In the genomic region with DNA sequence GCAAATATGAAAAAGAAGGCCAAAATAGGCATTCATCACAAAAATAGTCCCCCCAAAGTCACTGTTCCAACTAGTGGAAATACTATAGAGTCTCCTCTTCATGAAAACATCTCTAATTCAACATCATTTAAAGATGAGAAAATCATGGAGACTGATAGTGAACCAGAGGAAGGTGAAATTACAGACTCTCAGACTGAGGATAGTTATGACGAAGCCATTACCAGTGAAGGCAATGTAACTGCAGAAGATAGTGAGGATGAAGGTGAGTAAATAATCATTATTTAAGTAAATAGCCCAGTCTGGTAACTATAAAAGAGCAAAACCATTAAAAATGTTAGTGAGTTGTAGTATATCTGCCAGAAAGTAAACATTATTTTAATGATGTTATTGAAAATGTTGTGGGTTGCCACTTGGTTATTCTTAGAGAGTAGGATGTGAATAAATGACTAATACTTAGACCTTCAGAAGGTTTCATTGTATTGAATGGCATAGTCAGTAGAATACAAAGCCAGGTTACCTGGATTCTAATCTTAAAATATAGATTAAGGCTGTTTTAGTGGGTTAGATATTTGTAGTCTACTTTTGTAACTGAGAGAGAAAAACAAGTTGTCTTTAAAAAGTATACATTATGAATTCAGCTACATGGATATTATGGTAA, we compare ENCODE assay signal across 24 cellular contexts.
"Had no signal": no experiment of that assay in that cellular context is flagged by ENCODE, and none has a peak within 500 bp of the region (broad histone marks: within the 10 kb centered on the region; RNA-seq: fewer than 3 reads in every experiment).

No MANE protein-coding gene starts in this region.

- H3K4me3 ChIP-seq: breast epithelium, mucosa of descending colon, right lobe of liver, stomach, thyroid gland, upper lobe of left lung had no signal

- H3K27me3 Mint-ChIP-seq: activated naive CD8-positive, alpha-beta T cell treated with anti-CD3 and anti-CD28 coated beads, Interleukin-2, amount 50 U/mL, for 24 hours; dendritic cell treated with granulocyte-macrophage colony-stimulating factor and Interleukin-4, amounts not matched to agents 40 ng/mL and 50 ng/mL, for 4 days; natural killer cell treated with Interleukin-12 subunit alpha and Interleukin-12 subunit beta and Interleukin-15 and Interleukin-18, amount 100 ng/mL, for 72 hours had no signal

- H3K36me3 ChIP-seq: breast epithelium had no signal

- DNase-seq: activated CD4-positive, alpha-beta T cell treated with anti-CD3 and anti-CD28 coated beads for 4 hours; activated CD4-positive, alpha-beta T cell treated with anti-CD3 and anti-CD28 coated beads, Interleukin-2, amount 50 U/mL, for 48 hours; activated CD4-positive, CD25-positive, alpha-beta regulatory T cell; activated gamma-delta T cell; activated naive CD4-positive, alpha-beta T cell treated with anti-CD3 and anti-CD28 coated beads, Interleukin-2, amount 50 U/mL, for 16 hours; activated naive CD8-positive, alpha-beta T cell treated with anti-CD3 and anti-CD28 coated beads, Interleukin-2, amount 50 U/mL, for 24 hours; central memory CD4-positive, alpha-beta T cell; endodermal cell; foreskin fibroblast; head of caudate nucleus; hippocampal formation; left cardiac atrium; left ventricle myocardium superior; mucosa of descending colon; posterior cingulate gyrus; right lobe of liver; stimulated activated CD4-positive, alpha-beta T cell treated with anti-CD3 and anti-CD28 coated beads, Interleukin-2, amount 100 ng/mL, for 48 hours; stomach; thyroid gland; upper lobe of left lung had no signal

- ATAC-seq: activated naive CD8-positive, alpha-beta T cell treated with anti-CD3 and anti-CD28 coated beads, Interleukin-2, amount 50 U/mL, for 24 hours; esophagus mucosa; left cardiac atrium; left ventricle myocardium superior; mucosa of descending colon; natural killer cell treated with Interleukin-12 subunit alpha and Interleukin-12 subunit beta and Interleukin-15 and Interleukin-18, amount 100 ng/mL, for 72 hours; right lobe of liver had no signal

- H3K4me1 Mint-ChIP-seq: endodermal cell had no signal

- H3K27ac Mint-ChIP-seq: activated naive CD8-positive, alpha-beta T cell treated with anti-CD3 and anti-CD28 coated beads, Interleukin-2, amount 50 U/mL, for 24 hours; dendritic cell treated with granulocyte-macrophage colony-stimulating factor and Interleukin-4, amounts not matched to agents 40 ng/mL and 50 ng/mL, for 4 days; endodermal cell; natural killer cell treated with Interleukin-12 subunit alpha and Interleukin-12 subunit beta and Interleukin-15 and Interleukin-18, amount 100 ng/mL, for 72 hours had no signal

- H3K4me1 ChIP-seq: breast epithelium, right lobe of liver, stomach, thyroid gland, upper lobe of left lung had no signal

- H3K9me3 Mint-ChIP-seq: activated naive CD8-positive, alpha-beta T cell treated with anti-CD3 and anti-CD28 coated beads, Interleukin-2, amount 50 U/mL, for 24 hours; dendritic cell treated with granulocyte-macrophage colony-stimulating factor and Interleukin-4, amounts not matched to agents 40 ng/mL and 50 ng/mL, for 4 days; natural killer cell treated with Interleukin-12 subunit alpha and Interleukin-12 subunit beta and Interleukin-15 and Interleukin-18, amount 100 ng/mL, for 72 hours had no signal

- H3K27me3 ChIP-seq: breast epithelium, right lobe of liver, stomach, thyroid gland, upper lobe of left lung had no signal

- H3K4me3 Mint-ChIP-seq: activated naive CD8-positive, alpha-beta T cell treated with anti-CD3 and anti-CD28 coated beads, Interleukin-2, amount 50 U/mL, for 24 hours; dendritic cell treated with granulocyte-macrophage colony-stimulating factor and Interleukin-4, amounts not matched to agents 40 ng/mL and 50 ng/mL, for 4 days; endodermal cell; natural killer cell treated with Interleukin-12 subunit alpha and Interleukin-12 subunit beta and Interleukin-15 and Interleukin-18, amount 100 ng/mL, for 72 hours had no signal

- H3K27ac ChIP-seq: breast epithelium, right lobe of liver, stomach, thyroid gland, upper lobe of left lung had no signal

- H3K9me3 ChIP-seq: breast epithelium, mucosa of descending colon, right lobe of liver, stomach, thyroid gland, upper lobe of left lung had no signal
